In the genomic region with DNA sequence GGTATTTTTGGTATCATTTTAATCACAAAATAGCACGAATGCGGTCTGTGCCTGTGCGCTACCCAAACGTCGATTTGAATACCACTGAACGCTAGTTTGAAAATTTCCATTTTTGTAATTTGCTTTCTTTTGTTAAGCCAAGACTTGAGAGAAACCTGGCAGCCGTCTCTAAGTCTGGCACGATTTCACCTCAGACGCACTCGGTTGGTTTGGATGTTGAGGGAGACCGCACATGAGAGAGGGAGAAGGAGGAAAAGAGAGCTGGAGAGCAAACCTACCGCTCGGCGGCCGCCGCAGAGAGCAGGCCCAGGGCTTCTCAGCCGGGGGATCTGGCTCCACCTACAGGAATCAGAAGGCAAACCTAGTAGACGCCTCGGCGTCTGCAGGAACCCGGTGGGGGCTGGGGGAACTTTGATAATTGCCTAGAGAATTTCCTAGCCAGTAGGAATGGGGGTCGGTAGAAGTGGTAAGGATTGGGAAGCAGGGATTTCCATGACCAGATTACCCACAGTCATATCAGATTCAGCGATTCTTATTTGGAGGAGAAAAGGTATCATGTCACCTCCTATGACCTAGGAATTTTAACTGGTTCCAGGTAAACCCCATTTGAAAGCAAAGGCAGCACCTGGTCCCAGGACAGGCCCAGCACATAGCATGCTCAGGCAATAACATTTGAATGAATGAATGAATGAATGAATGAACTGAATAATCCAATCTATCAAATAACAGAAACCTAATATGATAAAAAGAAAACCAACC, we compare ENCODE assay signal across 9 cellular contexts.
DNase-seq lines count a peak whose midpoint lies in the region; ATAC-seq and TF ChIP-seq lines count a peak whose summit lies in the region.
"Had no signal": no experiment of that assay in that cellular context is flagged by ENCODE, and none has a peak within 500 bp of the region (broad histone marks: within the 10 kb centered on the region; RNA-seq: fewer than 3 reads in every experiment).

No MANE protein-coding gene starts in this region.

- peak; percentile 89 for ATAC-seq in effector memory CD8-positive, alpha-beta T cell (replicated peaks)

- no peak overlapping the region for H3K4me3 ChIP-seq in HFF-Myc (replicated peaks; ENCODE audit: low read depth, low read length)
- peak overlapping the region; percentile 36 for H3K4me3 ChIP-seq in mononuclear cell (ENCODE audit: low read length)

- peak overlapping the region; percentile 43 to 55 for H3K4me3 Mint-ChIP-seq in effector memory CD8-positive, alpha-beta T cell

- peaks cover 0 to 4% of the 10 kb centered on the region in 2 donors for H3K27me3 Mint-ChIP-seq in effector memory CD8-positive, alpha-beta T cell

- H3K4me1 Mint-ChIP-seq in effector memory CD8-positive, alpha-beta T cell (ENCODE audit: low read depth in 2 of 2): peaks cover 8 to 10% of the 10 kb centered on the region in 2 donors

- H3K36me3 Mint-ChIP-seq in effector memory CD8-positive, alpha-beta T cell (ENCODE audit: insufficient read depth): no peaks in the 10 kb centered on the region

- H3K4me1 ChIP-seq in mononuclear cell (ENCODE audit: insufficient read depth, low read length): peaks cover 21% of the 10 kb centered on the region
- H3K4me1 ChIP-seq: parathyroid adenoma had no signal

- no peaks in the 10 kb centered on the region for H3K9me3 Mint-ChIP-seq in effector memory CD8-positive, alpha-beta T cell

- TF ChIP-seq CTCF in GM12872 (IDR thresholded peaks at IDR 0.05; ENCODE audit: insufficient read depth, low read depth, low read length): peak; percentile 85
- peak; percentile 23 for TF ChIP-seq CTCF in HFF-Myc (IDR thresholded peaks at IDR 0.05; ENCODE audit: low read depth, low read length, missing control alignments)

- no peak overlapping the region for H3K27ac Mint-ChIP-seq in effector memory CD8-positive, alpha-beta T cell

- no peak for DNase-seq in HFF-Myc (ENCODE audit: extremely low read depth, low read depth)
- peak; percentile 91 for DNase-seq in NCI-H2029 (lab: John Stamatoyannopoulos, UW)
- DNase-seq in activated CD4-positive, alpha-beta T cell treated with anti-CD3 and anti-CD28 coated beads, Interleukin-2, amount 50 U/mL, for 4 hours: peak; percentile 30 to 37
- DNase-seq in effector memory CD8-positive, alpha-beta T cell: peak; percentile 38 to 41 (median 39)
- DNase-seq in stimulated activated CD8-positive, alpha-beta memory T cell treated with anti-CD3 and anti-CD28 coated beads, Interleukin-15, amount 100 ng/mL, for 48 hours (ENCODE audit: low read depth in 2 of 2): peak; percentile 48 to 51
- DNase-seq in amniotic stem cell (lab: John Stamatoyannopoulos, UW): no peak

- no peaks in the 10 kb centered on the region for H3K9me3 ChIP-seq in mononuclear cell (ENCODE audit: low read depth, low read length)

- H3K27me3 ChIP-seq in mononuclear cell (ENCODE audit: insufficient read depth, low read length): no peaks in the 10 kb centered on the region

Comparison
In these comparisons a context has a peak if more than half of its experiments do, and no peak if none do; other contexts are left out.
1. DNase-seq: peak in NCI-H2029 (single experiment), activated CD4-positive, alpha-beta T cell treated with anti-CD3 and anti-CD28 coated beads, Interleukin-2, amount 50 U/mL, for 4 hours (2 of 2), effector memory CD8-positive, alpha-beta T cell (3 of 3) and stimulated activated CD8-positive, alpha-beta memory T cell treated with anti-CD3 and anti-CD28 coated beads, Interleukin-15, amount 100 ng/mL, for 48 hours (2 of 2); none in HFF-Myc (single experiment) and amniotic stem cell (single experiment).